In genomic region chr2:196925445-196925767, GRCh38 we compare ENCODE assay signal across 1 cellular context.
TF ChIP-seq lines count a peak whose summit lies in the region.

No MANE protein-coding gene starts in this region.

TF ChIP-seq in GM23338, 12 proteins besides CTCF, POLR2A, EP300 and RAD21 (continued from another document):
- TF ChIP-seq REST (IDR thresholded peaks at IDR 0.05; ENCODE audit: unreplicated experiment): no peak
- no peak for TF ChIP-seq ETS1 (IDR thresholded peaks at IDR 0.05)
- TF ChIP-seq ZNF331 (CRISPR knock-in tag; IDR thresholded peaks at IDR 0.05; ENCODE audit: low read depth): no peak
